ENCODE assay signal across 30 cellular contexts in the genomic region with DNA sequence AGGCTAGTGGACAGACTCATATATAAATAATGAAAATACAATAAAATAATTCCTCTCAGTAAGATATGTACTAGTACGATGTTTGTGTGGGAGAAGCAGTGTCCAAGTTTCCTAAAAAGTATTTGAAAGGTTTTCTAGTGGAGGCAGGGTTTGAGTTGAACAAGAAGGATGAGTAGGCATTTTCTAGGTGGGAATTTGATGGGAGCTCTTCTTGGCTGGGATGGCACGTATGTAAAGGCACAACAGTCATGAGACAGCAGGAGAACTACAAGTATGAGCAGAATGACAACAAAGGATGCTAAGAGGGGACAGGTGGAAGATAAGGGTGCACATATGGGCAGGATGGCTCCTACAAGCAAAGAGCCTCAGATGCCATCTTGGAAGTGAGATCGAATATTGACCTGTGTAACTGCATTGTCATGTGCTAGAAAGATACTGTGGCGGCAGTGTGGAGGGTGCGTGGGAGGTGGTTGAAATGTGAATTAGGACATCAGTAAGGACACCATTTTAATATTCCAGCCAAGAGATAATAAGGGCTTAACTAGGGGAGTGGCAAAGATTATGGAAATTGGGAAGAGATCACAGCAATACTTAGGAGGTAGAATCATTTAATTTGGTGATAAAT.
"Had no signal": no experiment of that assay in that cellular context is flagged by ENCODE, and none has a peak within 500 bp of the region (broad histone marks: within the 10 kb centered on the region; RNA-seq: fewer than 3 reads in every experiment).

No MANE protein-coding gene starts in this region.

- H3K4me3 ChIP-seq: lower lobe of right lung, pancreas, prostate gland, skin epidermis, stomach, testis, thyroid gland, transverse colon, upper lobe of left lung, vagina had no signal

- DNase-seq: hippocampal formation; kidney glomerular epithelial cell; left cardiac atrium; left ventricle myocardium superior; lower lobe of right lung; mesenchymal stem cell; naive B cell; nucleus accumbens; pancreas; retina; right cardiac atrium; stimulated activated CD4-positive, alpha-beta T cell treated with anti-CD3 and anti-CD28 coated beads, Interleukin-12 subunit alpha, Interleukin-12 subunit beta, amount 100 ng/mL, for 4 hours; stimulated activated CD4-positive, alpha-beta T cell treated with anti-CD3 and anti-CD28 coated beads, Interleukin-15, amount 100 ng/mL, for 24 hours; stimulated activated CD4-positive, alpha-beta T cell treated with anti-CD3 and anti-CD28 coated beads, Interleukin-2, amount 100 ng/mL, for 24 hours; stimulated activated CD4-positive, alpha-beta T cell treated with anti-CD3 and anti-CD28 coated beads, Interleukin-4, amount 100 ng/mL, for 1 hour; stimulated activated naive B cell treated with anti-CD40 and anti-IgM and Interleukin-4, amounts not matched to agents 10 μg/mL and 1 μg/mL and 100 μg/mL, for 72 hours; stimulated activated naive CD8-positive, alpha-beta T cell treated with anti-CD3 and anti-CD28 coated beads, Interleukin-15, Interleukin-2, amounts not matched to agents 100 U/mL and 50 U/mL, for 24 hours; stomach; testis; thyroid gland; transverse colon; upper lobe of left lung had no signal

- H3K27me3 Mint-ChIP-seq: naive B cell; natural killer cell treated with Interleukin-12 subunit alpha and Interleukin-12 subunit beta and Interleukin-15 and Interleukin-18, amount 100 ng/mL, for 72 hours; stimulated activated naive B cell treated with anti-CD40 and anti-IgM and Interleukin-4, amounts not matched to agents 10 μg/mL and 1 μg/mL and 100 μg/mL, for 72 hours had no signal

- H3K9me3 ChIP-seq: lower lobe of right lung, pancreas, prostate gland, stomach, testis, thyroid gland, upper lobe of left lung, vagina had no signal

- H3K27ac ChIP-seq: lower lobe of right lung, pancreas, prostate gland, skin epidermis, stomach, testis, thyroid gland, transverse colon, upper lobe of left lung, vagina had no signal

- ATAC-seq: left cardiac atrium; left lobe of liver; left ventricle myocardium superior; lower lobe of right lung; pancreas; right cardiac atrium; sciatic nerve; stimulated activated naive B cell treated with anti-CD40 and anti-IgM and Interleukin-4, amounts not matched to agents 10 μg/mL and 1 μg/mL and 100 μg/mL, for 72 hours; stimulated activated naive CD8-positive, alpha-beta T cell treated with anti-CD3 and anti-CD28 coated beads, Interleukin-15, Interleukin-2, amounts not matched to agents 100 U/mL and 50 U/mL, for 24 hours had no signal

- H3K9me3 Mint-ChIP-seq: natural killer cell treated with Interleukin-12 subunit alpha and Interleukin-12 subunit beta and Interleukin-15 and Interleukin-18, amount 100 ng/mL, for 72 hours had no signal

- H3K4me3 Mint-ChIP-seq: naive B cell; natural killer cell treated with Interleukin-12 subunit alpha and Interleukin-12 subunit beta and Interleukin-15 and Interleukin-18, amount 100 ng/mL, for 72 hours; neural crest cell; stimulated activated naive B cell treated with anti-CD40 and anti-IgM and Interleukin-4, amounts not matched to agents 10 μg/mL and 1 μg/mL and 100 μg/mL, for 72 hours had no signal

- H3K4me1 Mint-ChIP-seq: stimulated activated naive B cell treated with anti-CD40 and anti-IgM and Interleukin-4, amounts not matched to agents 10 μg/mL and 1 μg/mL and 100 μg/mL, for 72 hours had no signal

- H3K36me3 ChIP-seq: lower lobe of right lung, pancreas, prostate gland, thyroid gland, transverse colon, upper lobe of left lung, vagina had no signal

- FAIRE-seq: keratinocyte, pancreas had no signal

- H3K27ac Mint-ChIP-seq: natural killer cell treated with Interleukin-12 subunit alpha and Interleukin-12 subunit beta and Interleukin-15 and Interleukin-18, amount 100 ng/mL, for 72 hours; stimulated activated naive B cell treated with anti-CD40 and anti-IgM and Interleukin-4, amounts not matched to agents 10 μg/mL and 1 μg/mL and 100 μg/mL, for 72 hours had no signal

- H3K27me3 ChIP-seq: pancreas, stomach, testis, thyroid gland, transverse colon, upper lobe of left lung, vagina had no signal

- H3K4me1 ChIP-seq: lower lobe of right lung, pancreas, prostate gland, stomach, testis, thyroid gland, transverse colon, upper lobe of left lung, vagina had no signal

- H3K36me3 Mint-ChIP-seq: natural killer cell treated with Interleukin-12 subunit alpha and Interleukin-12 subunit beta and Interleukin-15 and Interleukin-18, amount 100 ng/mL, for 72 hours had no signal
